ENCODE assay signal across 7 cellular contexts in the genomic region with DNA sequence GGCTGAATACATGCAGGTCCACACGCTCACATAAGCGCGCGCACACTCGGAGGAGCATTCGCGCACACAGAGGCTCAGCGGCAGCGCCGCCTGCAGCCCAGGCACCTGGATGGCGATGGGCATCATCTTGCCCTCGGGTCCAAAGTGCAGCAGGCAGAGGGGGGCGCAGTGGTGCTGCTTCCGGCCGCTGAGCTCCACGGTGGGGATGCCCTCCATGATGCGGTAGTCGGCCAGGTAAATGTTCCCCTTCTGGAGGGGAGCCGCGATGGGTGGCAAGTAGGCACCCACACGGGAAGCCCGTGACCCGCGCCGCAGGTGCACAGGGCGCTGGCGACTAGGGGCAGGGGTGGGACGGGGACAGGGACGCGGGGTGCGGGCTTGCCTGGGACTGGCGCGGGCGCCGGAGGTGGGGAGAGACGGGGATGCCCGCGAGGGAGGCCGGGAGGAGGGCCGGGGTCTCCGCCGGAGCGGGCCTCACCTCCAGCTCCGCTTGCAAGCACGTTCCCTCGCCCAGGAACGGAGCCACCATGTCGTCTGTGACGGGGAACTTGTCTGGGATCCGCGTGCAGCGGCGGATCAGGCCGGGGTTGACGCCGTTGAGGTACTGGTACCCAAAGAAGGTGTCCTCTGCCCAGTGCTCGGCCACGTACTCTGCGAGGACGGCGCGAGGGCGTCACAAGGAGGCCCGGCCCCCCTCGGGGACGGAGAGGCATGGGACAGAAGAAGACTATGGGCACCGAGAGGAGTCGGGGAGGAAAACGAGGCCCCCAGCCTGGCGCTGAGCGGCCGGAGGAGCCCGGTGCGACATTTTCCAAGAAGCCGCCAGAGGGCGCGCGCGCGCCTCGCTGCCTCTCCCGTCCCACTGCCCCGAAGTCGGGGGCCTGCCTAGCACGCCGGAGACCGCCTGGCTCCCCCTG. TPM values are rescaled to one million over a fixed set of nuclear protein-coding genes. Genes with fewer than 3 reads are reported as not detected.
DNase-seq lines count a peak whose midpoint lies in the region; ATAC-seq and TF ChIP-seq lines count a peak whose summit lies in the region.

No MANE protein-coding gene starts in this region.

- H3K36me3 Mint-ChIP-seq in activated T-cell treated with anti-CD3 and anti-CD28 coated beads, Interleukin-2, amount 50 U/mL, for 24 hours (ENCODE audit: low read depth) = peaks cover 24% of the 10 kb centered on the region
- H3K36me3 Mint-ChIP-seq in naive B cell = no peaks in the 10 kb centered on the region

- ATAC-seq in naive B cell (ENCODE audit: low read depth in 2 of 2) = peak; percentile 80 to 82

- peaks cover 19% of the 10 kb centered on the region for H3K4me1 Mint-ChIP-seq in activated T-cell treated with anti-CD3 and anti-CD28 coated beads, Interleukin-2, amount 50 U/mL, for 24 hours (ENCODE audit: low read depth)
- H3K4me1 Mint-ChIP-seq in naive B cell = peaks cover 18 to 24% (median 21%) of the 10 kb centered on the region in 3 donors

- H3K27me3 Mint-ChIP-seq in activated T-cell treated with anti-CD3 and anti-CD28 coated beads, Interleukin-2, amount 50 U/mL, for 24 hours = peaks cover 9% of the 10 kb centered on the region
- H3K27me3 Mint-ChIP-seq in naive B cell = peaks cover 8 to 33% (median 15%) of the 10 kb centered on the region in 3 donors

- H3K4me3 Mint-ChIP-seq in activated T-cell treated with anti-CD3 and anti-CD28 coated beads, Interleukin-2, amount 50 U/mL, for 24 hours = peak overlapping the region; percentile 89
- H3K4me3 Mint-ChIP-seq in naive B cell = peak overlapping the region; percentile 88 to 95 (median 90)

- peak overlapping the region; percentile 87 for H3K27ac Mint-ChIP-seq in activated T-cell treated with anti-CD3 and anti-CD28 coated beads, Interleukin-2, amount 50 U/mL, for 24 hours
- peak overlapping the region; percentile 72 to 96 (median 90) for H3K27ac Mint-ChIP-seq in naive B cell

- no peaks in the 10 kb centered on the region for H3K9me3 Mint-ChIP-seq in activated T-cell treated with anti-CD3 and anti-CD28 coated beads, Interleukin-2, amount 50 U/mL, for 24 hours
- no peaks in the 10 kb centered on the region for H3K9me3 Mint-ChIP-seq in naive B cell

- peak; percentile 96 for TF ChIP-seq CTCF in GM12874 (IDR thresholded peaks at IDR 0.05; ENCODE audit: insufficient read depth, low read depth, low read length)

- DNase-seq in HPDE6-E6E7 (ENCODE audit: extremely low spot score) = peak; percentile 70
- DNase-seq in OCI-M2 (lab: John Stamatoyannopoulos, UW; ENCODE audit: unreplicated experiment) = peak; percentile 15
- DNase-seq in activated T-cell treated with anti-CD3 and anti-CD28 coated beads, Interleukin-2, amount 50 U/mL, for 24 hours = peak; percentile 89
- DNase-seq in fibroblast of gingiva (ENCODE audit: low read depth) = peak; percentile 13
- DNase-seq in naive B cell = peak; percentile 80
- DNase-seq in stimulated activated CD8-positive, alpha-beta memory T cell treated with anti-CD3 and anti-CD28 coated beads, Interleukin-7, amount 100 ng/mL, for 48 hours (ENCODE audit: extremely low read depth in 1 of 2, low read depth in 1 of 2) = peak; percentile 63 to 79

RNA-seq across cellular contexts. Expression of a gene that starts 8.0 kb away (rescaled TPM):
- polyA plus RNA-seq in naive B cell (ENCODE audit: low read depth in 6 of 6) = 1 to 10 TPM in 2 of 6 donors, under 1 TPM in 2, not detected in 2; 0.45 to 2.4 (median 1.1) TPM

RNA-seq across cellular contexts. Expression of a gene that starts 38.8 kb away (rescaled TPM):
- polyA plus RNA-seq in naive B cell (ENCODE audit: low read depth in 6 of 6) = not detected

RNA-seq across cellular contexts. Expression of a gene that starts 40.7 kb away (rescaled TPM):
- not detected for polyA plus RNA-seq in naive B cell (ENCODE audit: low read depth in 6 of 6)

RNA-seq across cellular contexts. Expression of a gene that starts 44.4 kb away (rescaled TPM):
- polyA plus RNA-seq in naive B cell (ENCODE audit: low read depth in 6 of 6) = not detected

Comparison
In these comparisons a context has a peak if more than half of its experiments do, and no peak if none do; other contexts are left out.
1. Peak in every context shown above with its lines: DNase-seq and ATAC-seq.
2. DNase-seq: peak in every context shown above with its lines; median percentile 89 in activated T-cell treated with anti-CD3 and anti-CD28 coated beads, Interleukin-2, amount 50 U/mL, for 24 hours; 80 in naive B cell; 71 in stimulated activated CD8-positive, alpha-beta memory T cell treated with anti-CD3 and anti-CD28 coated beads, Interleukin-7, amount 100 ng/mL, for 48 hours; 70 in HPDE6-E6E7; 15 in OCI-M2; 13 in fibroblast of gingiva.